ENCODE assay signal across 20 cellular contexts in genomic region chr5:90994796-90995195, GRCh38.
A peak's percentile ranks its signal among the peaks of the same experiment; 100 is the strongest.
DNase-seq lines count a peak whose midpoint lies in the region; ATAC-seq, FAIRE-seq and TF ChIP-seq lines count a peak whose summit lies in the region.
"Had no signal": no experiment of that assay in that cellular context is flagged by ENCODE, and none has a peak within 500 bp of the region (broad histone marks: within the 10 kb centered on the region; RNA-seq: fewer than 3 reads in every experiment).

No MANE protein-coding gene starts in this region.

- no peaks in the 10 kb centered on the region for H3K27me3 ChIP-seq in astrocyte (ENCODE audit: insufficient read depth, low read length)
- H3K27me3 ChIP-seq: BLaER1 treated with 17β-estradiol and CSF1 and Interleukin-3, amounts not matched to agents 10 nM and 100 nM had no signal

- no peak overlapping the region for H3K4me3 ChIP-seq in astrocyte (ENCODE audit: insufficient read depth, low read depth, low read length)
- H3K4me3 ChIP-seq: BLaER1 treated with 17β-estradiol and CSF1 and Interleukin-3, amounts not matched to agents 10 nM and 100 nM; GM23338 had no signal

- H3K36me3 Mint-ChIP-seq in astrocyte (ENCODE audit: low read depth, unreplicated experiment) = no peaks in the 10 kb centered on the region
- H3K36me3 Mint-ChIP-seq: CD8-positive, alpha-beta T cell had no signal

- H3K79me2 ChIP-seq in astrocyte (ENCODE audit: insufficient read depth, low read length) = no peaks in the 10 kb centered on the region

- DNase-seq in HT1080 (ENCODE audit: low read depth) (peak; percentile 6), astrocyte (ENCODE audit: low read depth) (peak; percentile 3), epithelial cell of prostate (ENCODE audit: low read depth, low spot score) (no peak), kidney tubule cell (ENCODE audit: low spot score) (peak; percentile 49), NCI-H1694 (lab: John Stamatoyannopoulos, UW) (no peak), NCI-H2227 (lab: John Stamatoyannopoulos, UW; ENCODE audit: unreplicated experiment) (no peak)
- DNase-seq: 8988T; Calu3; CD8-positive, alpha-beta T cell; DMS79 treated with DMSO at 0.1 percent for 48 hours; GF-D8; HCEC 1CT; IMR-90 had no signal

- peaks cover 3% of the 10 kb centered on the region for H3K4me1 Mint-ChIP-seq in astrocyte (ENCODE audit: low read depth, unreplicated experiment)
- H3K4me1 Mint-ChIP-seq: B cell had no signal

- no peak overlapping the region for H3K4me3 Mint-ChIP-seq in astrocyte (ENCODE audit: unreplicated experiment)
- H3K4me3 Mint-ChIP-seq: B cell; CD8-positive, alpha-beta T cell; GM23338 had no signal

- FAIRE-seq in astrocyte (lab: Jason Lieb, UNC) = no peak
- FAIRE-seq: H54, HTR-8/SVneo had no signal

- no peak for TF ChIP-seq CTCF in astrocyte (IDR thresholded peaks at IDR 0.05; ENCODE audit: insufficient read depth, low read depth, low read length)

- no peak overlapping the region for H2AFZ ChIP-seq in astrocyte (ENCODE audit: low read depth, low read length)
- H2AFZ ChIP-seq: GM23338 had no signal

- peaks cover 6% of the 10 kb centered on the region for H3K9me3 Mint-ChIP-seq in astrocyte (ENCODE audit: unreplicated experiment)

- H3K9ac ChIP-seq in astrocyte (ENCODE audit: low read length) = no peak overlapping the region
- H3K9ac ChIP-seq: BLaER1 treated with 17β-estradiol and CSF1 and Interleukin-3, amounts not matched to agents 10 nM and 100 nM had no signal

- H3K27me3 Mint-ChIP-seq in astrocyte (ENCODE audit: low read depth, unreplicated experiment) = no peaks in the 10 kb centered on the region

- no peaks in the 10 kb centered on the region for H3K4me1 ChIP-seq in astrocyte (ENCODE audit: insufficient read depth, low read length)
- H3K4me1 ChIP-seq: BLaER1 treated with 17β-estradiol and CSF1 and Interleukin-3, amounts not matched to agents 10 nM and 100 nM had no signal

- no peaks in the 10 kb centered on the region for H4K20me1 ChIP-seq in astrocyte (ENCODE audit: insufficient read depth, low read length)
- H4K20me1 ChIP-seq: BLaER1 treated with 17β-estradiol and CSF1 and Interleukin-3, amounts not matched to agents 10 nM and 100 nM had no signal

- H3K27ac ChIP-seq in astrocyte (ENCODE audit: low read depth, low read length) (no peak overlapping the region), epithelial cell of prostate (peak overlapping the region; percentile 1)
- H3K27ac ChIP-seq: BLaER1 treated with 17β-estradiol and CSF1 and Interleukin-3, amounts not matched to agents 10 nM and 100 nM; HL-60 had no signal

- H3K36me3 ChIP-seq in astrocyte (ENCODE audit: insufficient read depth, low read length) = no peaks in the 10 kb centered on the region
- H3K36me3 ChIP-seq: BLaER1 treated with 17β-estradiol and CSF1 and Interleukin-3, amounts not matched to agents 10 nM and 100 nM had no signal

- ATAC-seq in HG03565 (IDR thresholded peaks at IDR 0.05; ENCODE audit: unreplicated experiment) = no peak
- ATAC-seq: CD8-positive, alpha-beta T cell; GM23338 had no signal

- H3K27ac Mint-ChIP-seq in astrocyte (ENCODE audit: unreplicated experiment) = no peak overlapping the region
- H3K27ac Mint-ChIP-seq: B cell; CD8-positive, alpha-beta T cell; GM23338 had no signal

- H3K9me3 ChIP-seq in astrocyte (ENCODE audit: insufficient read depth, low read depth, low read length) = peaks cover 2% of the 10 kb centered on the region

- H3K4me2 ChIP-seq in astrocyte (ENCODE audit: low read length) = no peak overlapping the region
- H3K4me2 ChIP-seq: BLaER1 treated with 17β-estradiol and CSF1 and Interleukin-3, amounts not matched to agents 10 nM and 100 nM; GM23338 had no signal

Comparison
In these comparisons a context has a peak if more than half of its experiments do, and no peak if none do; other contexts are left out.
1. DNase-seq: peak in HT1080 (single experiment), astrocyte (single experiment) and kidney tubule cell (single experiment); none in epithelial cell of prostate (single experiment), NCI-H1694 (single experiment) and NCI-H2227 (single experiment).